In genomic region chr1:48291421-48291820, GRCh38 we compare ENCODE assay signal across 15 cellular contexts.
DNase-seq lines count a peak whose midpoint lies in the region; ATAC-seq and TF ChIP-seq lines count a peak whose summit lies in the region.
"Had no signal": no experiment of that assay in that cellular context is flagged by ENCODE, and none has a peak within 500 bp of the region (broad histone marks: within the 10 kb centered on the region; RNA-seq: fewer than 3 reads in every experiment).

No MANE protein-coding gene starts in this region.

- peaks cover 7% of the 10 kb centered on the region for H3K27me3 Mint-ChIP-seq in WTC11 (ENCODE audit: low read depth)

- peaks cover 16% of the 10 kb centered on the region for H3K36me3 Mint-ChIP-seq in WTC11
- H3K36me3 Mint-ChIP-seq: CD4-positive, CD25-positive, alpha-beta regulatory T cell had no signal

- no peaks in the 10 kb centered on the region for H3K36me3 ChIP-seq in BLaER1 treated with 17β-estradiol and CSF1 and Interleukin-3, amounts not matched to agents 10 nM and 100 nM
- H3K36me3 ChIP-seq in mesendoderm (ENCODE audit: control insufficient read depth, insufficient read depth, low read length) (no peaks in the 10 kb centered on the region), spleen (peaks cover 0 to 4% (median 0%) of the 10 kb centered on the region in 6 donors), esophagus squamous epithelium (no peaks in the 10 kb centered on the region)
- H3K36me3 ChIP-seq: HAP-1 had no signal

- DNase-seq in WTC11 (ENCODE audit: low spot score) (no peak), mesendoderm (peak; percentile 14), spleen (peak; percentile 37), amygdala (lab: John Stamatoyannopoulos, UW) (no peak), esophagus squamous epithelium (lab: John Stamatoyannopoulos, UW) (no peak)
- no peak for DNase-seq in activated effector memory CD4-positive, alpha-beta T cell treated with Interleukin-2 at 50 U/mL for 16 hours
- DNase-seq: CD4-positive, CD25-positive, alpha-beta regulatory T cell; DMS79 treated with DMSO at 0.1 percent for 48 hours; EL; GDM1; GOT3 had no signal

- no peak overlapping the region for H3K23ac ChIP-seq in mesendoderm (ENCODE audit: low read length)

- peaks cover 0 to 8% (median 7%) of the 10 kb centered on the region in 10 experiments; a peak in 10 of 20 replicates for H3K4me1 ChIP-seq in BLaER1 treated with 17β-estradiol and CSF1 and Interleukin-3, amounts not matched to agents 10 nM and 100 nM
- H3K4me1 ChIP-seq in mesendoderm (ENCODE audit: control insufficient read depth, low read depth, low read length) (no peaks in the 10 kb centered on the region), spleen (no peaks in the 10 kb centered on the region), esophagus squamous epithelium (peaks cover 0 to 9% (median 0%) of the 10 kb centered on the region in 3 donors)
- H3K4me1 ChIP-seq: HAP-1 had no signal

- no CpG with 5 or more reads among the region's 4 CpGs for WGBS in mesendoderm (ENCODE audit: extremely low coverage, insufficient coverage, low lambda C conversion rate)
- 85 to 100% (median 97%) methylated on average over 4 of the region's 4 CpGs for WGBS in spleen, 5 donors
- WGBS in esophagus squamous epithelium, 2 donors = 85% methylated on average over 4 of the region's 4 CpGs; no CpG with 5 or more reads in 1 of the 2 donors

- no peak overlapping the region for H3K27ac Mint-ChIP-seq in WTC11
- H3K27ac Mint-ChIP-seq: CD4-positive, CD25-positive, alpha-beta regulatory T cell had no signal

- H3K4ac ChIP-seq in mesendoderm (ENCODE audit: low read depth, low read length) = no peak overlapping the region

- no peak overlapping the region for H3K56ac ChIP-seq in mesendoderm (ENCODE audit: low read length)

- intact Hi-C loops in spleen (cut with DNase I; ENCODE audit: low total_unique reads) = no loop called here
- intact Hi-C loops in esophagus squamous epithelium (cut with DNase I) = no loop called here

- H4K5ac ChIP-seq in mesendoderm (ENCODE audit: low read length) = no peak overlapping the region

- ATAC-seq in WTC11 = peak; percentile 22
- ATAC-seq: K562 had no signal

- peaks cover 8 to 16% (median 10%) of the 10 kb centered on the region in 11 experiments; a peak in 16 of 22 replicates for H3K9me3 ChIP-seq in BLaER1 treated with 17β-estradiol and CSF1 and Interleukin-3, amounts not matched to agents 10 nM and 100 nM (replicated peaks in 1 of 11)
- H3K9me3 ChIP-seq in spleen (peaks cover 0 to 7% (median 0%) of the 10 kb centered on the region in 8 donors), esophagus squamous epithelium (no peaks in the 10 kb centered on the region)
- H3K9me3 ChIP-seq: HAP-1 had no signal

- no peaks in the 10 kb centered on the region for H3K79me1 ChIP-seq in mesendoderm (ENCODE audit: low read length)

- H2AK5ac ChIP-seq in mesendoderm (ENCODE audit: low read length) = no peak overlapping the region

- H4K8ac ChIP-seq in mesendoderm (ENCODE audit: low read depth, low read length) = no peak overlapping the region

- peaks cover 28% of the 10 kb centered on the region for H3K9me3 Mint-ChIP-seq in WTC11

- TF ChIP-seq CTCF in WTC11 (IDR thresholded peaks at IDR 0.05) = no peak
- no peak for TF ChIP-seq CTCF in spleen (IDR thresholded peaks at IDR 0.05 in 8 of 11, conservative IDR thresholded peaks at IDR 0.05 in 3 of 11)
- TF ChIP-seq CTCF in esophagus squamous epithelium (IDR thresholded peaks at IDR 0.05) = no peak

- no peak overlapping the region for H2BK5ac ChIP-seq in mesendoderm (ENCODE audit: low read length)

- peak overlapping the region in 8 of 11 experiments; percentile 3 to 43 (median 32); a peak in 10 of 22 replicates for H3K4me2 ChIP-seq in BLaER1 treated with 17β-estradiol and CSF1 and Interleukin-3, amounts not matched to agents 10 nM and 100 nM
- no peak overlapping the region for H3K4me2 ChIP-seq in mesendoderm (ENCODE audit: low read length)

- no peak overlapping the region for H3K18ac ChIP-seq in mesendoderm (ENCODE audit: low read length)

- no peak overlapping the region for H3K9ac ChIP-seq in BLaER1 treated with 17β-estradiol and CSF1 and Interleukin-3, amounts not matched to agents 10 nM and 100 nM
- no peak overlapping the region for H3K9ac ChIP-seq in mesendoderm (ENCODE audit: low read length)

- no peak overlapping the region for H3K27ac ChIP-seq in BLaER1 treated with 17β-estradiol and CSF1 and Interleukin-3, amounts not matched to agents 10 nM and 100 nM
- H3K27ac ChIP-seq in mesendoderm (ENCODE audit: low read depth, low read length) (no peak overlapping the region), spleen (no peak overlapping the region), esophagus squamous epithelium (no peak overlapping the region)
- H3K27ac ChIP-seq: HL-60 had no signal

- no peaks in the 10 kb centered on the region for H3K27me3 ChIP-seq in BLaER1 treated with 17β-estradiol and CSF1 and Interleukin-3, amounts not matched to agents 10 nM and 100 nM
- no peaks in the 10 kb centered on the region for H3K27me3 ChIP-seq in mesendoderm (ENCODE audit: insufficient read depth, low read length, poor library complexity)
- H3K27me3 ChIP-seq in spleen (replicated peaks in 1 of 7) = no peaks in the 10 kb centered on the region
- H3K27me3 ChIP-seq in esophagus squamous epithelium = no peaks in the 10 kb centered on the region

- no peak overlapping the region for H3K4me3 Mint-ChIP-seq in WTC11
- H3K4me3 Mint-ChIP-seq: CD4-positive, CD25-positive, alpha-beta regulatory T cell had no signal

- H2BK15ac ChIP-seq in mesendoderm (replicated peaks; ENCODE audit: low read depth) = no peak overlapping the region

- peaks cover 4% of the 10 kb centered on the region; the same call in 1 of the 2 replicates for H3K4me1 Mint-ChIP-seq in WTC11
- H3K4me1 Mint-ChIP-seq: CD4-positive, CD25-positive, alpha-beta regulatory T cell had no signal

- TF ChIP-seq POLR2A in spleen (IDR thresholded peaks at IDR 0.05) = no peak
- TF ChIP-seq POLR2A in esophagus squamous epithelium (IDR thresholded peaks at IDR 0.05) = no peak

- H4K20me1 ChIP-seq in BLaER1 treated with 17β-estradiol and CSF1 and Interleukin-3, amounts not matched to agents 10 nM and 100 nM = no peaks in the 10 kb centered on the region

- H3K79me2 ChIP-seq in mesendoderm (ENCODE audit: control insufficient read depth, insufficient read depth, low read length) = no peaks in the 10 kb centered on the region

- POLR2A ChIA-PET in WTC11 (lab: Charles Lee) = no interaction called here

- no peak overlapping the region for H2BK120ac ChIP-seq in mesendoderm (ENCODE audit: low read depth, low read length)

- no peak overlapping the region for H3K4me3 ChIP-seq in BLaER1 treated with 17β-estradiol and CSF1 and Interleukin-3, amounts not matched to agents 10 nM and 100 nM
- H3K4me3 ChIP-seq in mesendoderm (ENCODE audit: low read length) = no peak overlapping the region
- no peak overlapping the region for H3K4me3 ChIP-seq in spleen
- no peak overlapping the region for H3K4me3 ChIP-seq in esophagus squamous epithelium
- H3K4me3 ChIP-seq: HAP-1, K562 had no signal

- CTCF ChIA-PET in WTC11 (lab: Charles Lee) = no interaction called here

TF ChIP-seq in WTC11, 78 proteins besides CTCF, POLR2A, EP300 and RAD21:
- no peak for TF ChIP-seq RELA (CRISPR knock-in tag; IDR thresholded peaks at IDR 0.05; ENCODE audit: borderline replicate concordance)
- TF ChIP-seq ZNF121 (CRISPR knock-in tag; IDR thresholded peaks at IDR 0.05) = no peak

Comparison
In these comparisons a context has a peak if more than half of its experiments do, and no peak if none do; other contexts are left out.
1. DNase-seq: peak in mesendoderm (single experiment) and spleen (single experiment); none in WTC11 (single experiment), amygdala (0 of 56), esophagus squamous epithelium (single experiment) and activated effector memory CD4-positive, alpha-beta T cell treated with Interleukin-2 at 50 U/mL for 16 hours (single experiment).